8 cellular contexts compared by ENCODE assay signal in genomic region chr20:4160761-4161305, GRCh38. TPM values are rescaled to one million over a fixed set of nuclear protein-coding genes. Genes with fewer than 3 reads are reported as not detected.
DNase-seq lines count a peak whose midpoint lies in the region; ATAC-seq and TF ChIP-seq lines count a peak whose summit lies in the region.

No MANE protein-coding gene starts in this region.

- ATAC-seq in HG02759 (IDR thresholded peaks at IDR 0.05; ENCODE audit: unreplicated experiment) (peak; percentile 37), HG03378 (IDR thresholded peaks at IDR 0.05; ENCODE audit: unreplicated experiment) (no peak)

- no peak for TF ChIP-seq CTCF in fibroblast of villous mesenchyme (IDR thresholded peaks at IDR 0.05; ENCODE audit: insufficient read depth, low read depth, low read length)

- peak; percentile 40 to 56 for DNase-seq in activated CD4-positive, alpha-beta T cell treated with anti-CD3 and anti-CD28 coated beads, Interleukin-2, amount 50 U/mL, for 48 hours
- DNase-seq in fibroblast of villous mesenchyme (ENCODE audit: low read depth) (peak; percentile 73), posterior cingulate gyrus (peak; percentile 57 to 96 (median 76)), NCI-H146 (lab: John Stamatoyannopoulos, UW) (no peak), cerebellar nuclear complex (lab: John Stamatoyannopoulos, UW) (no peak), NCI-H2171 (lab: John Stamatoyannopoulos, UW) (no peak)

- intact Hi-C loops in posterior cingulate gyrus (cut with DNase I), result no loop called here

- H3K4me3 ChIP-seq in fibroblast of villous mesenchyme (ENCODE audit: low read depth, low read length), result no peak overlapping the region

RNA-seq across cellular contexts. Expression of gene SMOX, which starts 12.2 kb away (rescaled TPM):
- 5.2 and 7.1 TPM in 2 replicates for total RNA-seq in fibroblast of villous mesenchyme

Comparison
In these comparisons a context has a peak if more than half of its experiments do, and no peak if none do; other contexts are left out.
1. DNase-seq: peak in activated CD4-positive, alpha-beta T cell treated with anti-CD3 and anti-CD28 coated beads, Interleukin-2, amount 50 U/mL, for 48 hours (2 of 2), fibroblast of villous mesenchyme (single experiment) and posterior cingulate gyrus (10 of 10); none in NCI-H146 (single experiment), cerebellar nuclear complex (0 of 2) and NCI-H2171 (single experiment).